7 cellular contexts compared by ENCODE assay signal in the genomic region with DNA sequence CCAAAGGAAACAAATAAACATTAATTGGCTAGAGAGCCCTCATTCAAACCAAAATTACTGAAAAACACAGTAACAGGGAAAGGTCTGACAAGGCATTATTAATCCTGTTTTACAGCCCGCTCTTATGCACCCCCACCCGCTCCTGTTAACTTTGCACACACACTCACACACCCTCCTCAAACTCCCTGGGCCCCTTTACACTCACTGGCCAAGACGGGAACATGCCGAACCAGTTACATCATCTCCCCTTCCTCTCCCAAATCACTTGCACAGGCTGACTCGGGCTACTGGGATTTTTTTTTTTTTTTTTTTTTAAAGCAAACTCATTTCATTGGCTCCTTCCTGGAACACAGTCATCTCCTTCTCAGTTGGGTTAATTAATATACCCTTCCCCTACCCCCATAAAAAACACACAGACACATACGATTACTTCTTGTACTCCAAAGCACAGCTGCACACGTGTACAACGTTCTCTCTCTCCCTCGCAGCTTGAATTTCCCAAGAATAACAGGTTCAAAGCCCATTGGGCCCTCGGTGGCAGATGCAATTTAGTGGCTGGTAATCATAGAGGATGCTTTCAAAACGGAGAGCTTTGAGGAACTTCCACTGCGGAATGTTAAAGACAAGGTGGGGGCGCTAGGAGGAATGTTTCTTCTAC. TPM values are rescaled to one million over a fixed set of nuclear protein-coding genes. Genes with fewer than 3 reads are reported as not detected.
DNase-seq lines count a peak whose midpoint lies in the region; ATAC-seq and TF ChIP-seq lines count a peak whose summit lies in the region.

No MANE protein-coding gene starts in this region.

- no peak for TF ChIP-seq CTCF in natural killer cell (IDR thresholded peaks at IDR 0.05)

- H3K27me3 Mint-ChIP-seq in activated CD8-positive, alpha-beta T cell treated with anti-CD3 and anti-CD28 coated beads, Interleukin-2, amount 10 ng/mL, durations not matched to agents 7 days and 5 days (ENCODE audit: low read depth): no peaks in the 10 kb centered on the region
- H3K27me3 Mint-ChIP-seq in stimulated activated memory B cell treated with anti-CD40 and anti-IgM and Interleukin-4, amounts not matched to agents 10 μg/mL and 1 μg/mL and 100 μg/mL, for 72 hours: no peaks in the 10 kb centered on the region
- no peaks in the 10 kb centered on the region for H3K27me3 Mint-ChIP-seq in natural killer cell (ENCODE audit: low read depth in 2 of 2)
- H3K27me3 Mint-ChIP-seq in activated T-helper 2 cell treated with anti-CD3 and anti-CD28 coated beads, Interferon-gamma antibody, Interleukin-2, Interleukin-4, amounts not matched to agents 10 μg/mL and 5 μg/mL and 100 μg/mL, durations not matched to agents 14 hours and 24 hours and 36 hours (ENCODE audit: low read depth): no peaks in the 10 kb centered on the region

- peaks cover 35% of the 10 kb centered on the region for H3K4me1 Mint-ChIP-seq in activated CD8-positive, alpha-beta T cell treated with anti-CD3 and anti-CD28 coated beads, Interleukin-2, amount 10 ng/mL, durations not matched to agents 7 days and 5 days (ENCODE audit: low read depth)
- peaks cover 75% of the 10 kb centered on the region for H3K4me1 Mint-ChIP-seq in stimulated activated memory B cell treated with anti-CD40 and anti-IgM and Interleukin-4, amounts not matched to agents 10 μg/mL and 1 μg/mL and 100 μg/mL, for 72 hours
- H3K4me1 Mint-ChIP-seq in natural killer cell: peaks cover 20 to 39% of the 10 kb centered on the region in 2 donors
- peaks cover 45% of the 10 kb centered on the region for H3K4me1 Mint-ChIP-seq in activated T-helper 2 cell treated with anti-CD3 and anti-CD28 coated beads, Interferon-gamma antibody, Interleukin-2, Interleukin-4, amounts not matched to agents 10 μg/mL and 5 μg/mL and 100 μg/mL, durations not matched to agents 14 hours and 24 hours and 36 hours (ENCODE audit: low read depth)

- no peaks in the 10 kb centered on the region for H3K9me3 Mint-ChIP-seq in activated CD8-positive, alpha-beta T cell treated with anti-CD3 and anti-CD28 coated beads, Interleukin-2, amount 10 ng/mL, durations not matched to agents 7 days and 5 days (ENCODE audit: insufficient read depth)
- no peaks in the 10 kb centered on the region for H3K9me3 Mint-ChIP-seq in stimulated activated memory B cell treated with anti-CD40 and anti-IgM and Interleukin-4, amounts not matched to agents 10 μg/mL and 1 μg/mL and 100 μg/mL, for 72 hours
- no peaks in the 10 kb centered on the region for H3K9me3 Mint-ChIP-seq in natural killer cell
- H3K9me3 Mint-ChIP-seq in activated T-helper 2 cell treated with anti-CD3 and anti-CD28 coated beads, Interferon-gamma antibody, Interleukin-2, Interleukin-4, amounts not matched to agents 10 μg/mL and 5 μg/mL and 100 μg/mL, durations not matched to agents 14 hours and 24 hours and 36 hours: no peaks in the 10 kb centered on the region

- CTCF ChIA-PET in activated CD8-positive, alpha-beta T cell treated with anti-CD3 and anti-CD28 coated beads, Interleukin-2, amount 10 ng/mL, durations not matched to agents 7 days and 5 days (lab: Charles Lee): interaction anchor here (1.1 to 1.2 kb wide), 2 partner anchors 8 to 10 kb away, joined by 4 read pairs; no protein-coding TSS in a partner anchor

- no peak for ATAC-seq in activated CD8-positive, alpha-beta T cell treated with anti-CD3 and anti-CD28 coated beads, Interleukin-2, amount 10 ng/mL, durations not matched to agents 7 days and 5 days
- ATAC-seq in stimulated activated memory B cell treated with anti-CD40 and anti-IgM and Interleukin-4, amounts not matched to agents 10 μg/mL and 1 μg/mL and 100 μg/mL, for 72 hours: no peak
- ATAC-seq in natural killer cell: no peak

- POLR2A ChIA-PET in activated CD8-positive, alpha-beta T cell treated with anti-CD3 and anti-CD28 coated beads, Interleukin-2, amount 10 ng/mL, durations not matched to agents 7 days and 5 days (lab: Charles Lee): interaction anchor here (1.2 kb wide), 1 partner anchor 10 kb away, joined by 3 read pairs; no protein-coding TSS in a partner anchor

- H3K36me3 Mint-ChIP-seq in activated CD8-positive, alpha-beta T cell treated with anti-CD3 and anti-CD28 coated beads, Interleukin-2, amount 10 ng/mL, durations not matched to agents 7 days and 5 days (ENCODE audit: low read depth): peaks cover 32% of the 10 kb centered on the region
- peaks cover 49% of the 10 kb centered on the region for H3K36me3 Mint-ChIP-seq in stimulated activated memory B cell treated with anti-CD40 and anti-IgM and Interleukin-4, amounts not matched to agents 10 μg/mL and 1 μg/mL and 100 μg/mL, for 72 hours
- H3K36me3 Mint-ChIP-seq in natural killer cell: no peaks in the 10 kb centered on the region
- peaks cover 61% of the 10 kb centered on the region for H3K36me3 Mint-ChIP-seq in activated T-helper 2 cell treated with anti-CD3 and anti-CD28 coated beads, Interferon-gamma antibody, Interleukin-2, Interleukin-4, amounts not matched to agents 10 μg/mL and 5 μg/mL and 100 μg/mL, durations not matched to agents 14 hours and 24 hours and 36 hours (ENCODE audit: low read depth)

- H3K27ac Mint-ChIP-seq in activated CD8-positive, alpha-beta T cell treated with anti-CD3 and anti-CD28 coated beads, Interleukin-2, amount 10 ng/mL, durations not matched to agents 7 days and 5 days: no peak overlapping the region
- peak overlapping the region; percentile 20 for H3K27ac Mint-ChIP-seq in stimulated activated memory B cell treated with anti-CD40 and anti-IgM and Interleukin-4, amounts not matched to agents 10 μg/mL and 1 μg/mL and 100 μg/mL, for 72 hours
- no peak overlapping the region for H3K27ac Mint-ChIP-seq in natural killer cell
- H3K27ac Mint-ChIP-seq in activated T-helper 2 cell treated with anti-CD3 and anti-CD28 coated beads, Interferon-gamma antibody, Interleukin-2, Interleukin-4, amounts not matched to agents 10 μg/mL and 5 μg/mL and 100 μg/mL, durations not matched to agents 14 hours and 24 hours and 36 hours: no peak overlapping the region

- DNase-seq in LHCN-M2 (ENCODE audit: low read depth) (peak; percentile 96), iPS DF 19.7 (ENCODE audit: low read depth, low spot score) (peak; percentile 50), natural killer cell (no peak)
- peak; percentile 8 for DNase-seq in activated CD8-positive, alpha-beta T cell treated with anti-CD3 and anti-CD28 coated beads, Interleukin-2, amount 10 ng/mL, durations not matched to agents 7 days and 5 days
- DNase-seq in central memory CD4-positive, alpha-beta T cell: no peak
- DNase-seq in activated T-helper 2 cell treated with anti-CD3 and anti-CD28 coated beads, Interferon-gamma antibody, Interleukin-2, Interleukin-4, amounts not matched to agents 10 μg/mL and 5 μg/mL and 100 μg/mL, durations not matched to agents 14 hours and 24 hours and 36 hours (ENCODE audit: low spot score): no peak

- intact Hi-C loops in natural killer cell (cut with micrococcal nuclease): no loop called here
- intact Hi-C loops in activated T-helper 2 cell treated with anti-CD3 and anti-CD28 coated beads, Interferon-gamma antibody, Interleukin-2, Interleukin-4, amounts not matched to agents 10 μg/mL and 5 μg/mL and 100 μg/mL, durations not matched to agents 14 hours and 24 hours and 36 hours (cut with micrococcal nuclease): no loop called here

- H3K4me3 Mint-ChIP-seq in activated CD8-positive, alpha-beta T cell treated with anti-CD3 and anti-CD28 coated beads, Interleukin-2, amount 10 ng/mL, durations not matched to agents 7 days and 5 days: no peak overlapping the region
- no peak overlapping the region for H3K4me3 Mint-ChIP-seq in stimulated activated memory B cell treated with anti-CD40 and anti-IgM and Interleukin-4, amounts not matched to agents 10 μg/mL and 1 μg/mL and 100 μg/mL, for 72 hours
- H3K4me3 Mint-ChIP-seq in natural killer cell: no peak overlapping the region
- no peak overlapping the region for H3K4me3 Mint-ChIP-seq in activated T-helper 2 cell treated with anti-CD3 and anti-CD28 coated beads, Interferon-gamma antibody, Interleukin-2, Interleukin-4, amounts not matched to agents 10 μg/mL and 5 μg/mL and 100 μg/mL, durations not matched to agents 14 hours and 24 hours and 36 hours (ENCODE audit: low read depth)

RNA-seq across cellular contexts. Expression of gene KLF7, which starts 31.8 kb away (rescaled TPM):
- total RNA-seq in LHCN-M2 (2014; rRNA removed) (11.4 and 11.6 TPM in 2 replicates), natural killer cell (10 to 100 TPM; 22.9 to 39.1 (median 32.4) TPM)
- polyA plus RNA-seq in LHCN-M2 (2012): 8.2 TPM
- total RNA-seq in activated CD8-positive, alpha-beta T cell treated with anti-CD3 and anti-CD28 coated beads, Interleukin-2, amount 10 ng/mL, durations not matched to agents 7 days and 5 days: 10 to 100 TPM; 16.5 to 19.2 TPM
- 16.6 and 19.3 TPM in 2 replicates for total RNA-seq in activated T-helper 2 cell treated with anti-CD3 and anti-CD28 coated beads, Interferon-gamma antibody, Interleukin-2, Interleukin-4, amounts not matched to agents 10 μg/mL and 5 μg/mL and 100 μg/mL, durations not matched to agents 14 hours and 24 hours and 36 hours

Comparison
In these comparisons a context has a peak if more than half of its experiments do, and no peak if none do; other contexts are left out.
1. DNase-seq: peak in LHCN-M2 (single experiment), activated CD8-positive, alpha-beta T cell treated with anti-CD3 and anti-CD28 coated beads, Interleukin-2, amount 10 ng/mL, durations not matched to agents 7 days and 5 days (single experiment) and iPS DF 19.7 (single experiment); none in central memory CD4-positive, alpha-beta T cell (single experiment), natural killer cell (single experiment) and activated T-helper 2 cell treated with anti-CD3 and anti-CD28 coated beads, Interferon-gamma antibody, Interleukin-2, Interleukin-4, amounts not matched to agents 10 μg/mL and 5 μg/mL and 100 μg/mL, durations not matched to agents 14 hours and 24 hours and 36 hours (single experiment).